In genomic region chr9:7150153-7150890, GRCh38 we compare ENCODE assay signal across 10 cellular contexts.
DNase-seq lines count a peak whose midpoint lies in the region; ATAC-seq lines count a peak whose summit lies in the region.
"Had no signal": no experiment of that assay in that cellular context is flagged by ENCODE, and none has a peak within 500 bp of the region (broad histone marks: within the 10 kb centered on the region; RNA-seq: fewer than 3 reads in every experiment).

No MANE protein-coding gene starts in this region.

- H3K9me3 Mint-ChIP-seq in activated CD4-positive, alpha-beta T cell treated with anti-CD3 and anti-CD28 coated beads for 36 hours (ENCODE audit: low read depth), result no peaks in the 10 kb centered on the region
- no peaks in the 10 kb centered on the region for H3K9me3 Mint-ChIP-seq in T-cell
- peaks cover 0 to 2% (median 0%) of the 10 kb centered on the region in 7 donors for H3K9me3 Mint-ChIP-seq in naive B cell
- H3K9me3 Mint-ChIP-seq: neural progenitor cell had no signal

- no peak overlapping the region for H3K27ac Mint-ChIP-seq in activated CD4-positive, alpha-beta T cell treated with anti-CD3 and anti-CD28 coated beads for 36 hours
- peak overlapping the region; percentile 85 to 88 for H3K27ac Mint-ChIP-seq in T-cell
- peak overlapping the region; percentile 56 to 92 (median 76) for H3K27ac Mint-ChIP-seq in naive B cell
- H3K27ac Mint-ChIP-seq: neural progenitor cell had no signal

- no peaks in the 10 kb centered on the region for H3K27me3 Mint-ChIP-seq in activated CD4-positive, alpha-beta T cell treated with anti-CD3 and anti-CD28 coated beads for 36 hours
- no peaks in the 10 kb centered on the region for H3K27me3 Mint-ChIP-seq in T-cell
- no peaks in the 10 kb centered on the region for H3K27me3 Mint-ChIP-seq in naive B cell

- peaks cover 33% of the 10 kb centered on the region for H3K4me1 Mint-ChIP-seq in activated CD4-positive, alpha-beta T cell treated with anti-CD3 and anti-CD28 coated beads for 36 hours
- H3K4me1 Mint-ChIP-seq in T-cell (peaks cover 50 to 52% (median 51%) of the 10 kb centered on the region in 3 donors), naive B cell (peaks cover 26 to 44% (median 37%) of the 10 kb centered on the region in 3 donors)

- POLR2A ChIA-PET in activated CD4-positive, alpha-beta T cell treated with anti-CD3 and anti-CD28 coated beads for 36 hours (lab: Charles Lee), result no interaction called here
- POLR2A ChIA-PET in T-cell (lab: Charles Lee), result no interaction called here

- no peak for DNase-seq in activated CD4-positive, alpha-beta T cell treated with anti-CD3 and anti-CD28 coated beads for 36 hours
- DNase-seq in activated CD4-positive, alpha-beta T cell treated with anti-CD3 and anti-CD28 coated beads, Interleukin-2, amount 50 U/mL, for 4 hours, result no peak
- DNase-seq in T-cell (peak in 26 of 34 experiments; percentile 3 to 45 (median 22)), naive B cell (no peak), mesenteric fat pad (ENCODE audit: low spot score) (no peak)
- DNase-seq: tibial artery had no signal

- CTCF ChIA-PET in activated CD4-positive, alpha-beta T cell treated with anti-CD3 and anti-CD28 coated beads for 36 hours (lab: Charles Lee), result no interaction called here
- CTCF ChIA-PET in T-cell (lab: Charles Lee), result interaction anchor here in 1 of 2 donors (0.6 kb wide), 2 partner anchors 32 to 596 kb away, joined by 3 read pairs; no protein-coding TSS in a partner anchor

- H3K36me3 Mint-ChIP-seq in activated CD4-positive, alpha-beta T cell treated with anti-CD3 and anti-CD28 coated beads for 36 hours (ENCODE audit: low read depth), result peaks cover 35% of the 10 kb centered on the region
- H3K36me3 Mint-ChIP-seq in T-cell (peaks cover 50% of the 10 kb centered on the region), naive B cell (peaks cover 42 to 45% of the 10 kb centered on the region in 2 donors)
- H3K36me3 Mint-ChIP-seq: neural progenitor cell had no signal

- ATAC-seq in activated CD4-positive, alpha-beta T cell treated with anti-CD3 and anti-CD28 coated beads for 36 hours, result peak; percentile 30
- peak; percentile 38 for ATAC-seq in HG02759 (IDR thresholded peaks at IDR 0.05; ENCODE audit: unreplicated experiment)
- ATAC-seq in T-cell (replicated peaks in 1 of 4), result peak; percentile 78 to 93 (median 89)
- ATAC-seq in naive B cell (ENCODE audit: low read depth in 2 of 2), result peak in 1 of 2 donors; percentile 44
- ATAC-seq in HG03159 (IDR thresholded peaks at IDR 0.05; ENCODE audit: unreplicated experiment), result no peak
- ATAC-seq in HG02970 (IDR thresholded peaks at IDR 0.05; ENCODE audit: low FRiP score, unreplicated experiment), result no peak

- intact Hi-C loops in activated CD4-positive, alpha-beta T cell treated with anti-CD3 and anti-CD28 coated beads for 36 hours (cut with DNase I, micrococcal nuclease), result no loop called here

- H3K4me3 Mint-ChIP-seq in activated CD4-positive, alpha-beta T cell treated with anti-CD3 and anti-CD28 coated beads for 36 hours, result no peak overlapping the region
- peak overlapping the region in 2 of 3 donors; percentile 50 to 69 for H3K4me3 Mint-ChIP-seq in T-cell
- peak overlapping the region in 6 of 8 donors; percentile 44 to 73 (median 56) for H3K4me3 Mint-ChIP-seq in naive B cell
- H3K4me3 Mint-ChIP-seq: neural progenitor cell had no signal

Comparison
In these comparisons a context has a peak if more than half of its experiments do, and no peak if none do; other contexts are left out.
1. ATAC-seq: peak in activated CD4-positive, alpha-beta T cell treated with anti-CD3 and anti-CD28 coated beads for 36 hours (single experiment), HG02759 (single experiment) and T-cell (4 of 4); none in HG03159 (single experiment) and HG02970 (single experiment).
2. DNase-seq: peak in T-cell (26 of 34); none in activated CD4-positive, alpha-beta T cell treated with anti-CD3 and anti-CD28 coated beads for 36 hours (single experiment), activated CD4-positive, alpha-beta T cell treated with anti-CD3 and anti-CD28 coated beads, Interleukin-2, amount 50 U/mL, for 4 hours (0 of 2), naive B cell (single experiment) and mesenteric fat pad (single experiment).